Comparison of ENCODE assay signal across 18 cellular contexts in the genomic region with DNA sequence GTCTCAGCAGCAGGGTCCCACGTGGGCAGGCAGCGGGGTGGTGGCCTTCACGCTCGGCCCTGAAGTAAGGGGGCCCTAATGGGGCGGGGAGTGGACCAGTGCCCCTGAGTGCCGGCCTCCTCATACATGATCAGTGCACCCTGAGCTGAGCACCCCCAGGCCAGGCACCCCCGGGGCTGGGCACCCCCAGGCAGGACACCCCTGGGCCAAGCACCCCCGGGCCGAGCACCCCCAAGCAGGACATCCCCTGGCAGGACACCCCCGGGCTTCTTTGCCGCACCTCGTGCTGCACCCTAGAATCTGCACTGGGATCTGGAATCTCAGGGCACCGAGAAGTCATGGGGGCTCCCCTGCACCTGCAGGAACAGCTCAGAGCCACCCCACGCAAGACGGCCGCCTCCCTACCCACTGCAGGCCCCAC. TPM values are rescaled to one million over a fixed set of nuclear protein-coding genes. Genes with fewer than 3 reads are reported as not detected.
DNase-seq lines count a peak whose midpoint lies in the region; ATAC-seq, FAIRE-seq and TF ChIP-seq lines count a peak whose summit lies in the region.
"Had no signal": no experiment of that assay in that cellular context is flagged by ENCODE, and none has a peak within 500 bp of the region (broad histone marks: within the 10 kb centered on the region; RNA-seq: fewer than 3 reads in every experiment).

No MANE protein-coding gene starts in this region.

- in situ Hi-C loops in HepG2 (cut with HindIII; ENCODE audit: extremely low pct_ligation_motif_present, low pct_unique_long_range_greater_than_20kb), result no loop called here

- H2AK5ac ChIP-seq in mesenchymal stem cell (ENCODE audit: low read length, severe bottlenecking), result no peak overlapping the region

- H2BK12ac ChIP-seq in mesenchymal stem cell (ENCODE audit: low read length in 2 of 2), result no peak overlapping the region

- TF ChIP-seq RAD21 in HepG2 (CRISPR knock-in tag; IDR thresholded peaks at IDR 0.05), result no peak

- H2AFZ ChIP-seq in HepG2 (ENCODE audit: low read length) (no peak overlapping the region), mesenchymal stem cell (ENCODE audit: low read depth, low read length) (no peak overlapping the region)

- H2BK15ac ChIP-seq in mesenchymal stem cell (ENCODE audit: low read depth, poor library complexity, severe bottlenecking), result no peak overlapping the region

- H2BK120ac ChIP-seq in mesenchymal stem cell (ENCODE audit: low read depth, low read length), result no peak overlapping the region

- no TSS peak for BruUV-seq in HepG2 (replicated peaks; lab: Mats Ljungman, UMichigan)

- H4K20me1 ChIP-seq in HepG2 (ENCODE audit: insufficient read depth, low read length), result no peaks in the 10 kb centered on the region

- no peak for FAIRE-seq in HepG2 (lab: Jason Lieb, UNC)
- FAIRE-seq: A549, GM18507, K562 had no signal

- H2BK5ac ChIP-seq in mesenchymal stem cell (ENCODE audit: low read depth, low read length, poor library complexity, severe bottlenecking), result no peak overlapping the region

- no peak overlapping the region for H4K8ac ChIP-seq in mesenchymal stem cell (ENCODE audit: low read length)

- intact Hi-C loops in right lobe of liver (cut with DNase I) (no loop called here), HepG2 (cut with micrococcal nuclease; ENCODE audit: unreplicated experiment) (no loop called here), psoas muscle (cut with DNase I) (no loop called here)

- H3K4me2 ChIP-seq in HepG2 (ENCODE audit: low read depth, low read length), result no peak overlapping the region
- H3K4me2 ChIP-seq in mesenchymal stem cell (ENCODE audit: low read length, poor library complexity, severe bottlenecking), result no peak overlapping the region
- H3K4me2 ChIP-seq: A549 had no signal

- peak in 2 of 3 donors; percentile 42 to 51 for DNase-seq in right lobe of liver
- no peak for DNase-seq in HepG2 (ENCODE audit: low spot score)
- no peak for DNase-seq in mesenchymal stem cell
- peak; percentile 7 to 38 for DNase-seq in psoas muscle
- no peak for DNase-seq in Ammon's horn (ENCODE audit: low spot score)
- no peak for DNase-seq in RWPE1 (ENCODE audit: low spot score)
- DNase-seq: NCI-H1436; NCI-H2029 treated with DMSO at 0.1 percent for 48 hours; NCI-H226; NCI-H526 treated with DMSO at 0.1 percent for 48 hours; NK-92 treated with Interleukin-12 subunit alpha and Interleukin-12 subunit beta, amount 100 ng/mL, for 24 hours; OCI-M1 had no signal

- TF ChIP-seq POLR2A in right lobe of liver (IDR thresholded peaks at IDR 0.05) (no peak), HepG2 (IDR thresholded peaks at IDR 0.05; ENCODE audit: insufficient read depth in 1 of 2, low read depth in 2 of 2, low read length in 2 of 2) (no peak)

- no peak overlapping the region for H3K27ac ChIP-seq in right lobe of liver
- H3K27ac ChIP-seq in HepG2 (ENCODE audit: extremely low read length, insufficient read depth, low read length), result no peak overlapping the region
- no peak overlapping the region for H3K27ac ChIP-seq in mesenchymal stem cell (ENCODE audit: low read length, poor library complexity, severe bottlenecking)
- H3K27ac ChIP-seq in psoas muscle, result no peak overlapping the region
- H3K27ac ChIP-seq in RWPE1, result no peak overlapping the region
- H3K27ac ChIP-seq: A549, HL-60 had no signal

- CTCF ChIA-PET in HepG2 (lab: Yijun Ruan, JAX; ENCODE audit: low intra/inter-chr PET ratio, low total read pairs), result no interaction called here
- CTCF ChIA-PET in RWPE1 (lab: Yijun Ruan, JAX), result interaction anchor here (1.0 kb wide), 1 partner anchor 52 kb away, joined by 3 read pairs; a partner anchor contains a TSS

- 80% methylated on average over 1 of the region's 16 CpGs for WGBS in right lobe of liver (ENCODE audit: insufficient coverage, low coverage, low lambda C conversion rate, missing lambda C conversion rate)
- WGBS in HepG2 (ENCODE audit: low lambda C conversion rate), result no CpG with 5 or more reads among the region's 16 CpGs
- WGBS in mesenchymal stem cell, result 90% methylated on average over 16 of the region's 16 CpGs
- 94 to 97% (median 96%) methylated on average over 14 to 16 of the region's 16 CpGs for WGBS in psoas muscle, 3 donors

- H3K4me1 ChIP-seq in right lobe of liver (no peaks in the 10 kb centered on the region), HepG2 (ENCODE audit: insufficient read depth, low read length) (peaks cover 8% of the 10 kb centered on the region; the same call in 1 of the 2 replicates), mesenchymal stem cell (ENCODE audit: control insufficient read depth, insufficient read depth, low read depth, low read length) (peaks cover 19% of the 10 kb centered on the region), psoas muscle (no peaks in the 10 kb centered on the region)
- H3K4me1 ChIP-seq: A549, Caco-2 had no signal

- POLR2A ChIA-PET in HepG2 (lab: Yijun Ruan, JAX) (no interaction called here), RWPE1 (lab: Yijun Ruan, JAX; ENCODE audit: low non-redundant PET) (no interaction called here)

- no peak overlapping the region for H3K18ac ChIP-seq in mesenchymal stem cell (ENCODE audit: low read depth in 1 of 2, low read length in 2 of 2)

- H3K4me3 ChIP-seq in right lobe of liver (no peak overlapping the region), HepG2 (replicated peaks in 1 of 3; ENCODE audit: insufficient read depth in 1 of 3, low read depth in 2 of 3, low read length in 3 of 3) (no peak overlapping the region), mesenchymal stem cell (ENCODE audit: insufficient read depth in 1 of 2, low read depth in 1 of 2, low read length in 2 of 2) (no peak overlapping the region), psoas muscle (no peak overlapping the region)
- H3K4me3 ChIP-seq: A549, K562 had no signal

- ATAC-seq in right lobe of liver (no peak), HepG2 (no peak), psoas muscle (peak in 1 of 4 donors; percentile 14), HG02678 (IDR thresholded peaks at IDR 0.05; ENCODE audit: unreplicated experiment) (no peak)

- H3K23ac ChIP-seq in mesenchymal stem cell (ENCODE audit: low read length in 2 of 2), result no peak overlapping the region

- H3K4ac ChIP-seq in mesenchymal stem cell (ENCODE audit: low read depth in 1 of 2, low read length in 2 of 2), result no peak overlapping the region

- H3K9ac ChIP-seq in HepG2 (ENCODE audit: insufficient read depth, low read depth, low read length), result no peak overlapping the region
- H3K9ac ChIP-seq in mesenchymal stem cell (ENCODE audit: low read length), result no peak overlapping the region

- H3K79me1 ChIP-seq in mesenchymal stem cell (replicated peaks; ENCODE audit: low read length, poor library complexity, severe bottlenecking), result no peaks in the 10 kb centered on the region

- H3K14ac ChIP-seq in mesenchymal stem cell (ENCODE audit: low read length in 2 of 2), result no peak overlapping the region

- H3K36me3 ChIP-seq in right lobe of liver (no peaks in the 10 kb centered on the region), HepG2 (replicated peaks in 1 of 2; ENCODE audit: control insufficient read depth in 1 of 2, insufficient read depth in 2 of 2, low read length in 2 of 2) (no peaks in the 10 kb centered on the region), mesenchymal stem cell (ENCODE audit: control insufficient read depth in 1 of 2, insufficient read depth in 2 of 2, low read depth in 1 of 2, low read length in 2 of 2) (peaks cover 0 to 70% of the 10 kb centered on the region in 2 experiments), psoas muscle (ENCODE audit: insufficient read depth in 1 of 2, low read depth in 1 of 2) (peaks cover 0 to 17% of the 10 kb centered on the region in 2 donors)

- H3K9me3 ChIP-seq in right lobe of liver (no peaks in the 10 kb centered on the region), HepG2 (ENCODE audit: low read length) (no peaks in the 10 kb centered on the region), mesenchymal stem cell (ENCODE audit: control insufficient read depth, low read length) (peaks cover 5% of the 10 kb centered on the region), psoas muscle (no peaks in the 10 kb centered on the region)
- H3K9me3 ChIP-seq: Caco-2 had no signal

- TF ChIP-seq CTCF in right lobe of liver (IDR thresholded peaks at IDR 0.05), result no peak
- TF ChIP-seq CTCF in HepG2 (CRISPR knock-in tag; IDR thresholded peaks at IDR 0.05), result no peak
- TF ChIP-seq CTCF in psoas muscle (IDR thresholded peaks at IDR 0.05), result no peak
- TF ChIP-seq CTCF in RWPE1 (conservative IDR thresholded peaks at IDR 0.05; ENCODE audit: low read depth), result no peak

- H3K27me3 ChIP-seq in right lobe of liver (no peaks in the 10 kb centered on the region), HepG2 (ENCODE audit: control insufficient read depth in 1 of 2, insufficient read depth in 2 of 2, low read length in 2 of 2) (peaks cover 3 to 7% of the 10 kb centered on the region in 2 experiments; a peak in 2 of 5 replicates), mesenchymal stem cell (ENCODE audit: control insufficient read depth in 1 of 2, insufficient read depth in 1 of 2, low read length in 2 of 2) (no peaks in the 10 kb centered on the region), psoas muscle (ENCODE audit: insufficient read depth in 3 of 3, low read length in 2 of 3) (no peaks in the 10 kb centered on the region)

- no peaks in the 10 kb centered on the region for H3K79me2 ChIP-seq in HepG2 (ENCODE audit: insufficient read depth, low read length)

- peak overlapping the region; percentile 15 for H4K91ac ChIP-seq in mesenchymal stem cell (ENCODE audit: low read length)

- TF ChIP-seq EP300 in HepG2 (IDR thresholded peaks at IDR 0.05; ENCODE audit: low read depth in 2 of 2, low read length in 2 of 2) (no peak), HepG2 (CRISPR knock-in tag; IDR thresholded peaks at IDR 0.05; ENCODE audit: borderline replicate concordance) (no peak)

RNA-seq across cellular contexts. Expression of a gene that starts 51.4 kb away (rescaled TPM):
- total RNA-seq in right lobe of liver, result 10 to 100 TPM in 3 of 6 experiments, 1 to 10 TPM in 3; 3.3 to 14.4 (median 10.6) TPM
- 1.3 and 2.7 TPM in 2 replicates for total RNA-seq in HepG2 (2016; rRNA removed; fragmentation: Illumina TruSeq; extraction: Trizol)
- 1.1 and 1.7 TPM in 2 replicates for total RNA-seq in HepG2 (2016; cell fraction: cytosol; rRNA removed; fragmentation: Illumina TruSeq; extraction: Trizol; ENCODE audit: low read depth)
- total RNA-seq in HepG2 (2016; cell fraction: insoluble cytoplasmic fraction; rRNA removed; fragmentation: Illumina TruSeq; extraction: Trizol), result 1.3 and 3.1 TPM in 2 replicates
- 1.6 and 2.4 TPM in 2 replicates for total RNA-seq in HepG2 (2016; cell fraction: membrane; rRNA removed; fragmentation: Illumina TruSeq; extraction: Trizol)
- total RNA-seq in HepG2 (2016; cell fraction: nucleus; rRNA removed; fragmentation: Illumina TruSeq; extraction: Trizol), result 3.0 and 3.1 TPM in 2 replicates
- 4.8 and 9.1 TPM in 2 replicates for polyA plus RNA-seq in HepG2 (2011; rRNA removed)
- polyA plus RNA-seq in HepG2 (2011; cell fraction: cytosol; rRNA removed), result 1.6 and 3.2 TPM in 2 replicates
- 82.5 and 82.6 TPM in 2 replicates for polyA plus RNA-seq in HepG2 (2011; cell fraction: nucleus; rRNA removed)
- polyA plus RNA-seq in HepG2 (2012), result 4.7 and 9.6 TPM in 2 replicates
- polyA plus RNA-seq in HepG2 (2016; cell fraction: cytosol; fragmentation: Illumina TruSeq; extraction: Trizol; ENCODE audit: low read depth), result 3.8 and 4.6 TPM in 2 replicates
- 2.3 and 2.8 TPM in 2 replicates for polyA plus RNA-seq in HepG2 (2016; cell fraction: insoluble cytoplasmic fraction; fragmentation: Illumina TruSeq; extraction: Trizol; ENCODE audit: low read depth)
- 5.3 and 6.7 TPM in 2 replicates for polyA plus RNA-seq in HepG2 (2016; cell fraction: membrane; fragmentation: Illumina TruSeq; extraction: Trizol; ENCODE audit: low read depth)
- polyA plus RNA-seq in HepG2 (2016; cell fraction: nucleus; fragmentation: Illumina TruSeq; extraction: Trizol; ENCODE audit: insufficient read depth, low read depth), result 8.9 and 9.7 TPM in 2 replicates
- 3.4 and 4.2 TPM in 2 replicates for polyA minus RNA-seq in HepG2 (2011; rRNA and poly(A)+ RNA removed; ENCODE audit: low replicate concordance)
- 0.62 and 2.6 TPM in 2 replicates for polyA minus RNA-seq in HepG2 (2011; cell fraction: cytosol; rRNA and poly(A)+ RNA removed)
- 6.6 and 9.0 TPM in 2 replicates for polyA minus RNA-seq in HepG2 (2011; cell fraction: nucleus; rRNA and poly(A)+ RNA removed)
- polyA plus RNA-seq in mesenchymal stem cell (2013, experiment 1 of 2), result 7.1 TPM
- 7.2 TPM for polyA plus RNA-seq in mesenchymal stem cell (2013, experiment 2 of 2)
- 10 to 100 TPM in 2 of 4 donors, 1 to 10 TPM in 2; 6.7 to 11.2 (median 9.7) TPM for total RNA-seq in psoas muscle
- polyA plus RNA-seq in psoas muscle, result 1 to 10 TPM; 5.7 to 9.9 (median 7.2) TPM

RNA-seq across cellular contexts. Expression of a gene that starts 51.7 kb away (rescaled TPM):
- total RNA-seq in right lobe of liver, result 1 to 10 TPM; 4.7 to 8.0 (median 5.7) TPM
- 0.63 and 1.2 TPM in 2 replicates for total RNA-seq in HepG2 (2016; rRNA removed; fragmentation: Illumina TruSeq; extraction: Trizol)
- 0.81 and 1.1 TPM in 2 replicates for total RNA-seq in HepG2 (2016; cell fraction: cytosol; rRNA removed; fragmentation: Illumina TruSeq; extraction: Trizol; ENCODE audit: low read depth)
- total RNA-seq in HepG2 (2016; cell fraction: insoluble cytoplasmic fraction; rRNA removed; fragmentation: Illumina TruSeq; extraction: Trizol), result 0.82 and 1.9 TPM in 2 replicates
- 0.46 and 1.00 TPM in 2 replicates for total RNA-seq in HepG2 (2016; cell fraction: membrane; rRNA removed; fragmentation: Illumina TruSeq; extraction: Trizol)
- 1.6 and 2.0 TPM in 2 replicates for total RNA-seq in HepG2 (2016; cell fraction: nucleus; rRNA removed; fragmentation: Illumina TruSeq; extraction: Trizol)
- polyA plus RNA-seq in HepG2 (2011; rRNA removed), result 0.78 and 2.1 TPM in 2 replicates
- 0.53 and 1.0 TPM in 2 replicates for polyA plus RNA-seq in HepG2 (2011; cell fraction: cytosol; rRNA removed)
- 17.1 and 17.5 TPM in 2 replicates for polyA plus RNA-seq in HepG2 (2011; cell fraction: nucleus; rRNA removed)
- polyA plus RNA-seq in HepG2 (2012), result 0.76 and 1.0 TPM in 2 replicates
- 0.60 and 0.67 TPM in 2 replicates for polyA plus RNA-seq in HepG2 (2016; cell fraction: cytosol; fragmentation: Illumina TruSeq; extraction: Trizol; ENCODE audit: low read depth)
- 0.39 and 0.46 TPM in 2 replicates for polyA plus RNA-seq in HepG2 (2016; cell fraction: insoluble cytoplasmic fraction; fragmentation: Illumina TruSeq; extraction: Trizol; ENCODE audit: low read depth)
- polyA plus RNA-seq in HepG2 (2016; cell fraction: membrane; fragmentation: Illumina TruSeq; extraction: Trizol; ENCODE audit: low read depth), result 0.44 and 0.56 TPM in 2 replicates
- polyA plus RNA-seq in HepG2 (2016; cell fraction: nucleus; fragmentation: Illumina TruSeq; extraction: Trizol; ENCODE audit: insufficient read depth, low read depth), result 3.7 and 3.8 TPM in 2 replicates
- polyA minus RNA-seq in HepG2 (2011; rRNA and poly(A)+ RNA removed; ENCODE audit: low replicate concordance), result 0.44 and 0.61 TPM in 2 replicates
- polyA minus RNA-seq in HepG2 (2011; cell fraction: cytosol; rRNA and poly(A)+ RNA removed), result 0.44 TPM in 1 of 2 replicates, not detected in the other
- polyA minus RNA-seq in HepG2 (2011; cell fraction: nucleus; rRNA and poly(A)+ RNA removed), result 1.8 and 3.4 TPM in 2 replicates
- 0.21 TPM for polyA plus RNA-seq in mesenchymal stem cell (2013, experiment 1 of 2)
- polyA plus RNA-seq in mesenchymal stem cell (2013, experiment 2 of 2), result 0.14 TPM
- 1 to 10 TPM in 3 of 4 donors, under 1 TPM in 1; 0.62 to 5.1 (median 2.5) TPM for total RNA-seq in psoas muscle
- 1 to 10 TPM in 1 of 3 donors, under 1 TPM in 2; 0.43 to 1.0 (median 0.83) TPM for polyA plus RNA-seq in psoas muscle

Comparison
In these comparisons a context has a peak if more than half of its experiments do, and no peak if none do; other contexts are left out.
1. DNase-seq: peak in right lobe of liver (2 of 3) and psoas muscle (2 of 2); none in HepG2 (single experiment), mesenchymal stem cell (single experiment), Ammon's horn (single experiment) and RWPE1 (single experiment).